Comparison of ENCODE assay signal across 9 cellular contexts in the genomic region with DNA sequence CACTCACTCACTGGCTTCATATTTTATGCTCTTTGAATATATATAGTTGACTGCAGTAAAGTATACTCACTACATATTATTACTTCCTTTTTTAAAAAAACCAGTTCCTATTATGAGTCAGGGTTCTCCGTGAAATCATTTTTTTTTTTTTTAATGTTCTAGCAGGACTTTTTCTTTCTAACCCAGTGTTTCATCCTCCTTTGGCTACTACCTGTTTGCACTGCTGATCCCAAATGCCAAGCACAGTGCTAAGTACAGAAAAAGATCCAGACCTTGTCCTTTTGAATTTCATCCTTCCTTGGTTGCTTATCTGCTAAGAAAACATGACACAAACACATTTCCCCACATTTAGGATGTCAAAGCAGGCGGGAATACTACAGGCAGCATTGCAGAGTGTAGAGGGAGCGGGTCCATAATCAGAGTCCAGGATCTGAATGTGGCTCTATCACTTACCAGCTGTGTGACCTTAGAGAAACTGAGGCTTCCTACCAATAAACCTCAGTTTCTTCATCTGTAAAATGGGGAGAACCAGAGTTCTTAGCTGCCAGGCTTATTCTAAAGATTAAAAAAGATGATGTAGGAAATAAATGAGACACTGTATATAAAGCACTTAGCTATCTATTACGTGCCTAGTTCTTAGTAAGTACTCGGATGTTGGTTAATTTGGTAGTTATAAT. TPM values are rescaled to one million over a fixed set of nuclear protein-coding genes. Genes with fewer than 3 reads are reported as not detected.
DNase-seq lines count a peak whose midpoint lies in the region; ATAC-seq and TF ChIP-seq lines count a peak whose summit lies in the region.
"Had no signal": no experiment of that assay in that cellular context is flagged by ENCODE, and none has a peak within 500 bp of the region (broad histone marks: within the 10 kb centered on the region; RNA-seq: fewer than 3 reads in every experiment).

No MANE protein-coding gene starts in this region.

- peaks cover 0 to 46% (median 6%) of the 10 kb centered on the region in 11 experiments; a peak in 8 of 22 replicates for H4K20me1 ChIP-seq in BLaER1 treated with 17β-estradiol and CSF1 and Interleukin-3, amounts not matched to agents 10 nM and 100 nM

- no peak overlapping the region for H3K4me3 Mint-ChIP-seq in WTC11
- H3K4me3 Mint-ChIP-seq in immature natural killer cell: no peak overlapping the region

- no peak overlapping the region for H3K4me3 ChIP-seq in BLaER1 treated with 17β-estradiol and CSF1 and Interleukin-3, amounts not matched to agents 10 nM and 100 nM
- H3K4me3 ChIP-seq in duodenal mucosa (ENCODE audit: low read depth in 1 of 2, low read length in 2 of 2): peak overlapping the region in 1 of 2 donors; percentile 9
- H3K4me3 ChIP-seq in WERI-Rb-1 (ENCODE audit: low read depth, low read length): no peak overlapping the region

- H3K4me1 Mint-ChIP-seq in WTC11 (no peaks in the 10 kb centered on the region), immature natural killer cell (peaks cover 0 to 1% of the 10 kb centered on the region in 2 donors)

- H3K27ac Mint-ChIP-seq in WTC11: no peak overlapping the region
- no peak overlapping the region for H3K27ac Mint-ChIP-seq in immature natural killer cell

- peaks cover 8 to 55% (median 22%) of the 10 kb centered on the region in 10 experiments; a peak in 19 of 20 replicates for H3K4me1 ChIP-seq in BLaER1 treated with 17β-estradiol and CSF1 and Interleukin-3, amounts not matched to agents 10 nM and 100 nM
- peaks cover 30 to 43% of the 10 kb centered on the region in 2 donors for H3K4me1 ChIP-seq in duodenal mucosa (ENCODE audit: control insufficient read depth in 1 of 2, insufficient read depth in 2 of 2, low read length in 2 of 2)

- peak; percentile 60 for ATAC-seq in GM21529 (IDR thresholded peaks at IDR 0.05; ENCODE audit: unreplicated experiment)
- peak; percentile 76 for ATAC-seq in HG03571 (IDR thresholded peaks at IDR 0.05; ENCODE audit: unreplicated experiment)
- ATAC-seq in WTC11: no peak

- H3K27ac ChIP-seq in BLaER1 treated with 17β-estradiol and CSF1 and Interleukin-3, amounts not matched to agents 10 nM and 100 nM: peak overlapping the region in 2 of 11 experiments; percentile 53 to 56; a peak in 5 of 22 replicates
- H3K27ac ChIP-seq in duodenal mucosa (ENCODE audit: low read depth, low read length): peak overlapping the region; percentile 37
- H3K27ac ChIP-seq in WERI-Rb-1: no peak overlapping the region

- no peak for DNase-seq in WERI-Rb-1
- DNase-seq in WTC11 (ENCODE audit: low spot score): no peak
- no peak for DNase-seq in stimulated activated CD4-positive, alpha-beta T cell treated with anti-CD3 and anti-CD28 coated beads, Interleukin-4, amount 100 ng/mL, for 24 hours
- DNase-seq in immature natural killer cell: no peak
- DNase-seq: activated CD4-positive, CD25-positive, alpha-beta regulatory T cell had no signal

- CTCF ChIA-PET in WTC11 (lab: Charles Lee): no interaction called here

- H3K36me3 Mint-ChIP-seq in WTC11: peaks cover 43% of the 10 kb centered on the region
- H3K36me3 Mint-ChIP-seq in immature natural killer cell: peaks cover 14 to 39% (median 24%) of the 10 kb centered on the region in 3 donors

- H3K27me3 Mint-ChIP-seq in WTC11 (ENCODE audit: low read depth): no peaks in the 10 kb centered on the region; the same call in 1 of the 2 replicates
- H3K27me3 Mint-ChIP-seq in immature natural killer cell (ENCODE audit: low read depth in 3 of 3): no peaks in the 10 kb centered on the region

- peaks cover 6 to 37% (median 18%) of the 10 kb centered on the region in 11 experiments; a peak in 18 of 22 replicates for H3K36me3 ChIP-seq in BLaER1 treated with 17β-estradiol and CSF1 and Interleukin-3, amounts not matched to agents 10 nM and 100 nM
- peaks cover 3 to 5% of the 10 kb centered on the region in 2 donors for H3K36me3 ChIP-seq in duodenal mucosa (ENCODE audit: control insufficient read depth in 1 of 2, insufficient read depth in 2 of 2, low read length in 2 of 2)
- peaks cover 12% of the 10 kb centered on the region for H3K36me3 ChIP-seq in WERI-Rb-1

- no peaks in the 10 kb centered on the region for H3K9me3 ChIP-seq in BLaER1 treated with 17β-estradiol and CSF1 and Interleukin-3, amounts not matched to agents 10 nM and 100 nM (replicated peaks in 1 of 11)
- H3K9me3 ChIP-seq in duodenal mucosa (ENCODE audit: control insufficient read depth in 1 of 2, low read length in 2 of 2): no peaks in the 10 kb centered on the region
- no peaks in the 10 kb centered on the region for H3K9me3 ChIP-seq in WERI-Rb-1 (ENCODE audit: severe bottlenecking)

- TF ChIP-seq CTCF in WERI-Rb-1 (IDR thresholded peaks at IDR 0.05; ENCODE audit: low read depth, low read length): no peak
- no peak for TF ChIP-seq CTCF in WTC11 (IDR thresholded peaks at IDR 0.05)

- POLR2A ChIA-PET in WTC11 (lab: Charles Lee): no interaction called here

- H3K9ac ChIP-seq in BLaER1 treated with 17β-estradiol and CSF1 and Interleukin-3, amounts not matched to agents 10 nM and 100 nM: 0 out of 22 replicates have a peak overlapping the region, but pooled peaks of 1 of the 11 experiments have one; percentile 19
- H3K9ac ChIP-seq in duodenal mucosa (ENCODE audit: low read depth in 1 of 2, low read length in 2 of 2): peak overlapping the region in 1 of 2 donors; percentile 9

- H3K27me3 ChIP-seq in BLaER1 treated with 17β-estradiol and CSF1 and Interleukin-3, amounts not matched to agents 10 nM and 100 nM: no peaks in the 10 kb centered on the region
- no peaks in the 10 kb centered on the region for H3K27me3 ChIP-seq in duodenal mucosa (ENCODE audit: control insufficient read depth in 1 of 2, insufficient read depth in 2 of 2, low read length in 2 of 2)
- no peaks in the 10 kb centered on the region for H3K27me3 ChIP-seq in WERI-Rb-1 (ENCODE audit: insufficient read depth, low read depth, severe bottlenecking)

- H3K9me3 Mint-ChIP-seq in WTC11 (peaks cover 6% of the 10 kb centered on the region; the same call in 1 of the 2 replicates), immature natural killer cell (no peaks in the 10 kb centered on the region)

- H3K4me2 ChIP-seq in BLaER1 treated with 17β-estradiol and CSF1 and Interleukin-3, amounts not matched to agents 10 nM and 100 nM: peak overlapping the region in 10 of 11 experiments; percentile 2 to 83 (median 52); a peak in 13 of 22 replicates

TF ChIP-seq in WTC11, 78 proteins besides CTCF, POLR2A, EP300 and RAD21:
- TF ChIP-seq TEAD1 (CRISPR knock-in tag; IDR thresholded peaks at IDR 0.05): no peak
TF ChIP-seq in WTC11: peak in this region for 0.

RNA-seq across cellular contexts. Expression of gene ANPEP, which starts 37.2 kb away (rescaled TPM):
- 3.5 to 5.8 TPM (median 4.0 TPM) in 3 replicates for total RNA-seq in WTC11 (2021)
- 1 to 10 TPM in 1 of 3 donors, under 1 TPM in 2; 0.42 to 4.3 (median 0.59) TPM for polyA plus RNA-seq in immature natural killer cell

RNA-seq across cellular contexts. Expression of gene AP3S2, which starts 42.0 kb away (rescaled TPM):
- 35.7 to 40.0 TPM (median 36.7 TPM) in 3 replicates for total RNA-seq in WTC11 (2021)
- polyA plus RNA-seq in immature natural killer cell: 10 to 100 TPM; 23.7 to 38.5 (median 32.2) TPM
